ENCODE assay signal across 28 cellular contexts in genomic region chrX:46374371-46374770, GRCh38.
DNase-seq lines count a peak whose midpoint lies in the region; ATAC-seq, FAIRE-seq and TF ChIP-seq lines count a peak whose summit lies in the region.
"Had no signal": no experiment of that assay in that cellular context is flagged by ENCODE, and none has a peak within 500 bp of the region (broad histone marks: within the 10 kb centered on the region; RNA-seq: fewer than 3 reads in every experiment).

No MANE protein-coding gene starts in this region.

- H3K9ac ChIP-seq in astrocyte (ENCODE audit: low read length) = no peak overlapping the region
- H3K9ac ChIP-seq: BLaER1, GM23248, KMS-11 had no signal

- H3K4me3 ChIP-seq in A673 (ENCODE audit: low read depth, low read length, poor library complexity, severe bottlenecking) (no peak overlapping the region), astrocyte (ENCODE audit: insufficient read depth, low read depth, low read length) (no peak overlapping the region)
- H3K4me3 ChIP-seq: BLaER1, GM12878, GM23248, HAP-1 had no signal

- H3K27me3 ChIP-seq in A673 (replicated peaks; ENCODE audit: insufficient read depth, low read depth, low read length, poor library complexity) = no peaks in the 10 kb centered on the region
- H3K27me3 ChIP-seq in astrocyte (ENCODE audit: insufficient read depth, low read length) = no peaks in the 10 kb centered on the region
- no peaks in the 10 kb centered on the region for H3K27me3 ChIP-seq in foreskin keratinocyte
- H3K27me3 ChIP-seq: BLaER1 had no signal

- H3K27ac ChIP-seq in A673 (ENCODE audit: low read depth, low read length, poor library complexity, severe bottlenecking) (peak overlapping the region; percentile 32), astrocyte (ENCODE audit: low read depth, low read length) (no peak overlapping the region), foreskin keratinocyte (peak overlapping the region; percentile 58)
- H3K27ac ChIP-seq: BLaER1, GM23248, KMS-11 had no signal

- H3K27ac Mint-ChIP-seq in astrocyte (ENCODE audit: unreplicated experiment) = no peak overlapping the region
- no peak overlapping the region for H3K27ac Mint-ChIP-seq in stimulated activated memory B cell treated with anti-CD40 and anti-IgM and Interleukin-4, amounts not matched to agents 10 μg/mL and 1 μg/mL and 100 μg/mL, for 72 hours
- H3K27ac Mint-ChIP-seq in WTC11 = no peak overlapping the region
- H3K27ac Mint-ChIP-seq: CD4-positive, alpha-beta T cell had no signal

- DNase-seq in A673 (ENCODE audit: low spot score) (no peak), H4 (ENCODE audit: low spot score) (peak; percentile 4), astrocyte (ENCODE audit: low read depth) (no peak), foreskin keratinocyte (no peak), HCEC 1CT (no peak), WTC11 (ENCODE audit: low spot score) (no peak)
- DNase-seq in activated CD8-positive, alpha-beta memory T cell treated with anti-CD3 and anti-CD28 coated beads, Interleukin-2, amount 50 U/mL, for 4 hours = no peak
- DNase-seq: CD4-positive, alpha-beta T cell; COR-L47; DMS 273 treated with DMSO at 0.1 percent for 48 hours; DND-41; GM23248; IMR-90; NCI-H1105; NCI-H2081; NCI-H2171 treated with DMSO at 0.1 percent for 48 hours; NCI-H446; NCI-H526; OCI-M1; RPMI8226; SHP77 treated with DMSO at 0.1 percent for 48 hours had no signal

- peak; percentile 85 for FAIRE-seq in astrocyte (lab: Jason Lieb, UNC)
- FAIRE-seq: GM12878, HTR-8/SVneo had no signal

- no peak overlapping the region for H3K4me2 ChIP-seq in astrocyte (ENCODE audit: low read length)
- H3K4me2 ChIP-seq: BLaER1, KMS-11 had no signal

- ATAC-seq in foreskin keratinocyte = no peak
- ATAC-seq in stimulated activated memory B cell treated with anti-CD40 and anti-IgM and Interleukin-4, amounts not matched to agents 10 μg/mL and 1 μg/mL and 100 μg/mL, for 72 hours = no peak
- no peak for ATAC-seq in WTC11
- ATAC-seq: GM12878, SK-N-SH treated with all-trans-retinoic acid at 6 μM for 48 hours had no signal

- H3K4me3 Mint-ChIP-seq in astrocyte (ENCODE audit: unreplicated experiment) (no peak overlapping the region), WTC11 (no peak overlapping the region)
- no peak overlapping the region for H3K4me3 Mint-ChIP-seq in stimulated activated memory B cell treated with anti-CD40 and anti-IgM and Interleukin-4, amounts not matched to agents 10 μg/mL and 1 μg/mL and 100 μg/mL, for 72 hours
- H3K4me3 Mint-ChIP-seq: CD4-positive, alpha-beta T cell had no signal

- H3K4me1 Mint-ChIP-seq in astrocyte (ENCODE audit: low read depth, unreplicated experiment) (peaks cover 7% of the 10 kb centered on the region), WTC11 (peaks cover 19% of the 10 kb centered on the region)
- no peaks in the 10 kb centered on the region for H3K4me1 Mint-ChIP-seq in stimulated activated memory B cell treated with anti-CD40 and anti-IgM and Interleukin-4, amounts not matched to agents 10 μg/mL and 1 μg/mL and 100 μg/mL, for 72 hours

- H3K4me1 ChIP-seq in A673 (ENCODE audit: insufficient read depth, low read length, poor library complexity, severe bottlenecking) (peaks cover 25% of the 10 kb centered on the region), astrocyte (ENCODE audit: insufficient read depth, low read length) (peaks cover 6% of the 10 kb centered on the region), foreskin keratinocyte (peaks cover 10% of the 10 kb centered on the region)
- H3K4me1 ChIP-seq: BLaER1, HAP-1 had no signal

- H3K9me3 ChIP-seq in A673 (ENCODE audit: low read depth, low read length, poor library complexity, severe bottlenecking) (peaks cover 3% of the 10 kb centered on the region), astrocyte (ENCODE audit: insufficient read depth, low read depth, low read length) (no peaks in the 10 kb centered on the region)
- H3K9me3 ChIP-seq: HAP-1 had no signal

- intact Hi-C loops in A673 (cut with micrococcal nuclease; ENCODE audit: unreplicated experiment) = loop anchor here (2.0 kb wide), 1 partner anchor 56 kb away; no protein-coding TSS in a partner anchor

- H2AFZ ChIP-seq in astrocyte (ENCODE audit: low read depth, low read length) = no peak overlapping the region
- H2AFZ ChIP-seq: GM23248 had no signal

- POLR2A ChIA-PET in A673 (lab: Charles Lee; ENCODE audit: low non-redundant PET) = no interaction called here
- POLR2A ChIA-PET in WTC11 (lab: Charles Lee) = no interaction called here

- no peaks in the 10 kb centered on the region for H3K36me3 ChIP-seq in A673 (ENCODE audit: insufficient read depth, low read length, poor library complexity, severe bottlenecking)
- H3K36me3 ChIP-seq in astrocyte (ENCODE audit: insufficient read depth, low read length) = no peaks in the 10 kb centered on the region
- H3K36me3 ChIP-seq: BLaER1, HAP-1 had no signal

- no TSS peak for BruUV-seq in A673 (replicated peaks; lab: Mats Ljungman, UMichigan)

- no peaks in the 10 kb centered on the region for H3K36me3 Mint-ChIP-seq in astrocyte (ENCODE audit: low read depth, unreplicated experiment)
- no peaks in the 10 kb centered on the region for H3K36me3 Mint-ChIP-seq in stimulated activated memory B cell treated with anti-CD40 and anti-IgM and Interleukin-4, amounts not matched to agents 10 μg/mL and 1 μg/mL and 100 μg/mL, for 72 hours
- H3K36me3 Mint-ChIP-seq in WTC11 = 0 out of 2 replicates have a peak, but pooled peaks cover 3% of the 10 kb centered on the region

- H3K79me2 ChIP-seq in astrocyte (ENCODE audit: insufficient read depth, low read length) = no peaks in the 10 kb centered on the region

- H4K20me1 ChIP-seq in astrocyte (ENCODE audit: insufficient read depth, low read length) = no peaks in the 10 kb centered on the region
- H4K20me1 ChIP-seq: BLaER1 had no signal

- H3K9me3 Mint-ChIP-seq in astrocyte (ENCODE audit: unreplicated experiment) (peaks cover 2% of the 10 kb centered on the region), WTC11 (peaks cover 8% of the 10 kb centered on the region; the same call in 1 of the 2 replicates)
- H3K9me3 Mint-ChIP-seq in stimulated activated memory B cell treated with anti-CD40 and anti-IgM and Interleukin-4, amounts not matched to agents 10 μg/mL and 1 μg/mL and 100 μg/mL, for 72 hours = no peaks in the 10 kb centered on the region
- H3K9me3 Mint-ChIP-seq: CD4-positive, alpha-beta T cell had no signal

- no peaks in the 10 kb centered on the region for H3K27me3 Mint-ChIP-seq in astrocyte (ENCODE audit: low read depth, unreplicated experiment)
- peaks cover 7% of the 10 kb centered on the region for H3K27me3 Mint-ChIP-seq in stimulated activated memory B cell treated with anti-CD40 and anti-IgM and Interleukin-4, amounts not matched to agents 10 μg/mL and 1 μg/mL and 100 μg/mL, for 72 hours
- no peaks in the 10 kb centered on the region for H3K27me3 Mint-ChIP-seq in WTC11 (ENCODE audit: low read depth)
- H3K27me3 Mint-ChIP-seq: CD4-positive, alpha-beta T cell had no signal

- no peak for TF ChIP-seq CTCF in A673 (conservative IDR thresholded peaks at IDR 0.05; ENCODE audit: low read depth, low read length)
- no peak for TF ChIP-seq CTCF in astrocyte (IDR thresholded peaks at IDR 0.05; ENCODE audit: insufficient read depth, low read depth, low read length)
- no peak for TF ChIP-seq CTCF in foreskin keratinocyte (conservative IDR thresholded peaks at IDR 0.05)
- no peak for TF ChIP-seq CTCF in WTC11 (IDR thresholded peaks at IDR 0.05)

- CTCF ChIA-PET in A673 (lab: Charles Lee) = no interaction called here
- CTCF ChIA-PET in WTC11 (lab: Charles Lee) = interaction anchor here (1.2 kb wide), 1 partner anchor 8 kb away, joined by 3 read pairs; no protein-coding TSS in a partner anchor

TF ChIP-seq in WTC11, 78 proteins besides CTCF, POLR2A, EP300 and RAD21:
- TF ChIP-seq SMAD4 (CRISPR knock-in tag; IDR thresholded peaks at IDR 0.05) = no peak
- TF ChIP-seq NFYB (CRISPR knock-in tag; conservative IDR thresholded peaks at IDR 0.05; ENCODE audit: low read depth) = no peak
- TF ChIP-seq RORB (CRISPR knock-in tag; IDR thresholded peaks at IDR 0.05) = no peak
- no peak for TF ChIP-seq FOXP1 (CRISPR knock-in tag; IDR thresholded peaks at IDR 0.05; ENCODE audit: borderline replicate concordance)
- TF ChIP-seq ZBTB21 (CRISPR knock-in tag; IDR thresholded peaks at IDR 0.05; ENCODE audit: borderline replicate concordance) = no peak
- TF ChIP-seq, protein P1, sequence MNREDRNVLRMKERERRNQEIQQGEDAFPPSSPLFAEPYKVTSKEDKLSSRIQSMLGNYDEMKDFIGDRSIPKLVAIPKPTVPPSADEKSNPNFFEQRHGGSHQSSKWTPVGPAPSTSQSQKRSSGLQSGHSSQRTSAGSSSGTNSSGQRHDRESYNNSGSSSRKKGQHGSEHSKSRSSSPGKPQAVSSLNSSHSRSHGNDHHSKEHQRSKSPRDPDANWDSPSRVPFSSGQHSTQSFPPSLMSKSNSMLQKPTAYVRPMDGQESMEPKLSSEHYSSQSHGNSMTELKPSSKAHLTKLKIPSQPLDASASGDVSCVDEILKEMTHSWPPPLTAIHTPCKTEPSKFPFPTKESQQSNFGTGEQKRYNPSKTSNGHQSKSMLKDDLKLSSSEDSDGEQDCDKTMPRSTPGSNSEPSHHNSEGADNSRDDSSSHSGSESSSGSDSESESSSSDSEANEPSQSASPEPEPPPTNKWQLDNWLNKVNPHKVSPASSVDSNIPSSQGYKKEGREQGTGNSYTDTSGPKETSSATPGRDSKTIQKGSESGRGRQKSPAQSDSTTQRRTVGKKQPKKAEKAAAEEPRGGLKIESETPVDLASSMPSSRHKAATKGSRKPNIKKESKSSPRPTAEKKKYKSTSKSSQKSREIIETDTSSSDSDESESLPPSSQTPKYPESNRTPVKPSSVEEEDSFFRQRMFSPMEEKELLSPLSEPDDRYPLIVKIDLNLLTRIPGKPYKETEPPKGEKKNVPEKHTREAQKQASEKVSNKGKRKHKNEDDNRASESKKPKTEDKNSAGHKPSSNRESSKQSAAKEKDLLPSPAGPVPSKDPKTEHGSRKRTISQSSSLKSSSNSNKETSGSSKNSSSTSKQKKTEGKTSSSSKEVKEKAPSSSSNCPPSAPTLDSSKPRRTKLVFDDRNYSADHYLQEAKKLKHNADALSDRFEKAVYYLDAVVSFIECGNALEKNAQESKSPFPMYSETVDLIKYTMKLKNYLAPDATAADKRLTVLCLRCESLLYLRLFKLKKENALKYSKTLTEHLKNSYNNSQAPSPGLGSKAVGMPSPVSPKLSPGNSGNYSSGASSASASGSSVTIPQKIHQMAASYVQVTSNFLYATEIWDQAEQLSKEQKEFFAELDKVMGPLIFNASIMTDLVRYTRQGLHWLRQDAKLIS (CRISPR knock-in tag; IDR thresholded peaks at IDR 0.05; ENCODE audit: borderline replicate concordance) = no peak
